9 cellular contexts compared by ENCODE assay signal in genomic region chr17:30554839-30555751, GRCh38.
DNase-seq lines count a peak whose midpoint lies in the region; ATAC-seq and TF ChIP-seq lines count a peak whose summit lies in the region.
"Had no signal": no experiment of that assay in that cellular context is flagged by ENCODE, and none has a peak within 500 bp of the region (broad histone marks: within the 10 kb centered on the region; RNA-seq: fewer than 3 reads in every experiment).

No MANE protein-coding gene starts in this region.

- no peak overlapping the region for H3K27ac Mint-ChIP-seq in progenitor cell of endocrine pancreas
- no peak overlapping the region for H3K27ac Mint-ChIP-seq in activated T-helper 17 cell treated with anti-CD3 and anti-CD28 coated beads, Interleukin-2, amount 50 U/mL, for 72 hours

- H3K36me3 Mint-ChIP-seq in progenitor cell of endocrine pancreas (ENCODE audit: insufficient read depth) = no peaks in the 10 kb centered on the region
- no peaks in the 10 kb centered on the region for H3K36me3 Mint-ChIP-seq in activated T-helper 17 cell treated with anti-CD3 and anti-CD28 coated beads, Interleukin-2, amount 50 U/mL, for 72 hours (ENCODE audit: low read depth)

- no peaks in the 10 kb centered on the region for H3K9me3 ChIP-seq in Panc1 (ENCODE audit: control insufficient read depth, insufficient read depth, low read depth, low read length)

- in situ Hi-C loops in Panc1 (cut with HindIII; ENCODE audit: low pct_unique_long_range_greater_than_20kb, low sequenced_read_pairs) = no loop called here

- no peaks in the 10 kb centered on the region for H3K36me3 ChIP-seq in Panc1 (ENCODE audit: control insufficient read depth, insufficient read depth, low read length)

- POLR2A ChIA-PET in Panc1 (lab: Charles Lee) = interaction anchor here (0.7 kb wide), 1 partner anchor 8 kb away, joined by 5 read pairs; no protein-coding TSS in a partner anchor

- intact Hi-C loops in Panc1 (cut with micrococcal nuclease; ENCODE audit: unreplicated experiment) = no loop called here

- no peaks in the 10 kb centered on the region for H3K4me1 Mint-ChIP-seq in progenitor cell of endocrine pancreas (ENCODE audit: low read depth)
- H3K4me1 Mint-ChIP-seq in activated T-helper 17 cell treated with anti-CD3 and anti-CD28 coated beads, Interleukin-2, amount 50 U/mL, for 72 hours = no peaks in the 10 kb centered on the region

- TF ChIP-seq CTCF in Panc1 (IDR thresholded peaks at IDR 0.05) (peak; percentile 67), progenitor cell of endocrine pancreas (IDR thresholded peaks at IDR 0.05; ENCODE audit: unreplicated experiment) (no peak)

- no peak overlapping the region for H3K27ac ChIP-seq in Panc1 (ENCODE audit: low read length)
- H3K27ac ChIP-seq: RWPE1 had no signal

- H3K4me3 ChIP-seq in Panc1 (ENCODE audit: low read depth in 2 of 2, low read length in 2 of 2) = no peak overlapping the region

- no TSS peak for BruUV-seq in Panc1 (replicated peaks; lab: Mats Ljungman, UMichigan)

- no peaks in the 10 kb centered on the region for H3K27me3 ChIP-seq in Panc1 (ENCODE audit: control insufficient read depth, insufficient read depth, low read length)

- peak; percentile 12 for DNase-seq in stimulated activated CD4-positive, alpha-beta T cell treated with anti-CD3 and anti-CD28 coated beads, Interleukin-15, amount 100 ng/mL, for 24 hours
- no peak for DNase-seq in stimulated activated CD4-positive, alpha-beta T cell treated with anti-CD3 and anti-CD28 coated beads, Interleukin-12 subunit alpha, Interleukin-12 subunit beta, amount 100 ng/mL, for 4 hours
- DNase-seq in Panc1 (ENCODE audit: low read depth, low spot score) = no peak
- DNase-seq in foreskin melanocyte = peak; percentile 19
- no peak for DNase-seq in progenitor cell of endocrine pancreas (ENCODE audit: low spot score, unreplicated experiment)
- no peak for DNase-seq in NCI-H510A treated with DMSO at 0.1 percent for 48 hours (lab: John Stamatoyannopoulos, UW)
- DNase-seq in NCI-H2081 (lab: John Stamatoyannopoulos, UW) = no peak

- CTCF ChIA-PET in Panc1 (lab: Charles Lee) = interaction anchor here (0.7 kb wide), 1 partner anchor 404 kb away, joined by 3 read pairs; no protein-coding TSS in a partner anchor

- no peak overlapping the region for H3K4me3 Mint-ChIP-seq in progenitor cell of endocrine pancreas (ENCODE audit: low read depth)
- H3K4me3 Mint-ChIP-seq in activated T-helper 17 cell treated with anti-CD3 and anti-CD28 coated beads, Interleukin-2, amount 50 U/mL, for 72 hours = no peak overlapping the region

- no peaks in the 10 kb centered on the region for H3K9me3 Mint-ChIP-seq in progenitor cell of endocrine pancreas (ENCODE audit: low read depth)
- no peaks in the 10 kb centered on the region for H3K9me3 Mint-ChIP-seq in activated T-helper 17 cell treated with anti-CD3 and anti-CD28 coated beads, Interleukin-2, amount 50 U/mL, for 72 hours

- H3K27me3 Mint-ChIP-seq in progenitor cell of endocrine pancreas = peaks cover 2% of the 10 kb centered on the region
- no peaks in the 10 kb centered on the region for H3K27me3 Mint-ChIP-seq in activated T-helper 17 cell treated with anti-CD3 and anti-CD28 coated beads, Interleukin-2, amount 50 U/mL, for 72 hours

- peak; percentile 71 for ATAC-seq in Panc1
- ATAC-seq in activated T-helper 17 cell treated with anti-CD3 and anti-CD28 coated beads, Interleukin-2, amount 50 U/mL, for 72 hours (replicated peaks) = no peak

- no peaks in the 10 kb centered on the region for H3K4me1 ChIP-seq in Panc1 (ENCODE audit: control insufficient read depth, insufficient read depth, low read length)

Comparison
In these comparisons a context has a peak if more than half of its experiments do, and no peak if none do; other contexts are left out.
1. DNase-seq: peak in stimulated activated CD4-positive, alpha-beta T cell treated with anti-CD3 and anti-CD28 coated beads, Interleukin-15, amount 100 ng/mL, for 24 hours (single experiment) and foreskin melanocyte (single experiment); none in stimulated activated CD4-positive, alpha-beta T cell treated with anti-CD3 and anti-CD28 coated beads, Interleukin-12 subunit alpha, Interleukin-12 subunit beta, amount 100 ng/mL, for 4 hours (single experiment), Panc1 (single experiment), progenitor cell of endocrine pancreas (single experiment), NCI-H510A treated with DMSO at 0.1 percent for 48 hours (single experiment) and NCI-H2081 (0 of 2).